Comparison of ENCODE assay signal across 8 cellular contexts in the genomic region with DNA sequence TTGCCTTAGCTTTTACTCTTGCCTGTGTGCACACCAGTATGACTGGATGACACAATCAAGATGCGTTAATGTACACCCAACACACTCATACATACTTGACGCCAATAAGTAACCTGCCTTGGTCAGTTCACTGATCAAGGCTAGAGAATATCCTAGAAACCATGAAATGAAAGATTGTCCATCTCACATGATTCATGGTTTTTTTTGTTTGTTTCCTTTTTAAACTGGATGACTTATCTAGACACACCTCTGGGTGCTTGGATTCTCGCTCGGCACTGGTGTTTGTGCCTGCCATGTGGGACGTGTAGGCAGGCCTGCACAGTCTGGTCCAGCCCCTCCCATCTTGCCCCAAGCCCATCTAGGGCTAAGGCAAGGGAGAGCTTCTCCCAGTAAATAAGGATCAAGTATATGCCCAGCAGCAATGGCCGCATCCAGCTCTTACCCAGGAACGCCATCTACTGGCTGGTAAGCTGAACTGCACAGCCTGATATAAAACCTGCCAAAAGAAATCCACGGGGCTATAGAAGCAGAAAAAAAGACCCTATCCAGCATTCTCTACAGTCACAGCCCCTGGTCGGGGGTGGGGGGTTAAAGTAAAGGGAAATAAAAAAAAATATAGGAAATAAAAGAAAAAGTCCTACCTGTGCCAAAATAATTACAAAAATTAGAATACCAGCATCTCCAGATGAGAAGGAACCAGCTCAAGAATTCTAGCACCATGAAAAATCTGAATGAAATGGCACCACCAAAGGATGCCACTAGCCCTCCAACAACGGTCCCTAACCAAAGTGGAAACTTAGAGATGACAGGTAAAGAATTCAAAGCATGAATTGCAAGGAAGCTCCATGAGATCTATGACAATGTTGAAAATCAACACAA.
DNase-seq lines count a peak whose midpoint lies in the region; ATAC-seq, FAIRE-seq and TF ChIP-seq lines count a peak whose summit lies in the region.

No MANE protein-coding gene starts in this region.

- DNase-seq in D341Med (ENCODE audit: low spot score) (peak; percentile 73), GM19239 (ENCODE audit: insufficient read length, low spot score) (peak; percentile 28), RCC 7860 (ENCODE audit: low spot score) (peak; percentile 40), dermis blood vessel endothelial cell (peak; percentile 66), OCI-M2 (lab: John Stamatoyannopoulos, UW; ENCODE audit: unreplicated experiment) (no peak)
- DNase-seq in natural killer cell treated with Interleukin-12 subunit alpha and Interleukin-12 subunit beta and Interleukin-15 and Interleukin-18, amount 100 ng/mL, for 72 hours (ENCODE audit: low spot score) = no peak

- TF ChIP-seq RAD21 in Ishikawa (IDR thresholded peaks at IDR 0.05; ENCODE audit: low read depth) = peak; percentile 74

- H3K4me3 Mint-ChIP-seq in natural killer cell treated with Interleukin-12 subunit alpha and Interleukin-12 subunit beta and Interleukin-15 and Interleukin-18, amount 100 ng/mL, for 72 hours = no peak overlapping the region

- no peak for TF ChIP-seq EP300 in Ishikawa (IDR thresholded peaks at IDR 0.05; ENCODE audit: borderline replicate concordance)

- no peaks in the 10 kb centered on the region for H3K4me1 Mint-ChIP-seq in natural killer cell treated with Interleukin-12 subunit alpha and Interleukin-12 subunit beta and Interleukin-15 and Interleukin-18, amount 100 ng/mL, for 72 hours (ENCODE audit: low read depth in 2 of 2)

- no peak for FAIRE-seq in GM19239 (lab: Jason Lieb, UNC)
- no peak for FAIRE-seq in RCC 7860 (lab: Jason Lieb, UNC)

- H3K27ac Mint-ChIP-seq in natural killer cell treated with Interleukin-12 subunit alpha and Interleukin-12 subunit beta and Interleukin-15 and Interleukin-18, amount 100 ng/mL, for 72 hours = no peak overlapping the region

- no peaks in the 10 kb centered on the region for H3K36me3 Mint-ChIP-seq in natural killer cell treated with Interleukin-12 subunit alpha and Interleukin-12 subunit beta and Interleukin-15 and Interleukin-18, amount 100 ng/mL, for 72 hours

- peaks cover 3% of the 10 kb centered on the region for H3K9me3 Mint-ChIP-seq in natural killer cell treated with Interleukin-12 subunit alpha and Interleukin-12 subunit beta and Interleukin-15 and Interleukin-18, amount 100 ng/mL, for 72 hours

- ATAC-seq in natural killer cell treated with Interleukin-12 subunit alpha and Interleukin-12 subunit beta and Interleukin-15 and Interleukin-18, amount 100 ng/mL, for 72 hours = peak; percentile 9 to 55
- no peak for ATAC-seq in HG03108 (IDR thresholded peaks at IDR 0.05; ENCODE audit: unreplicated experiment)

- peaks cover 15 to 39% of the 10 kb centered on the region in 2 donors for H3K27me3 Mint-ChIP-seq in natural killer cell treated with Interleukin-12 subunit alpha and Interleukin-12 subunit beta and Interleukin-15 and Interleukin-18, amount 100 ng/mL, for 72 hours

TF ChIP-seq in Ishikawa, 13 proteins besides CTCF, POLR2A, EP300 and RAD21:
- TF ChIP-seq YY1 (IDR thresholded peaks at IDR 0.05; ENCODE audit: low read depth) (peak; percentile 85), ZBTB7A (IDR thresholded peaks at IDR 0.05; ENCODE audit: low read depth) (no peak)

Comparison
In these comparisons a context has a peak if more than half of its experiments do, and no peak if none do; other contexts are left out.
1. DNase-seq: peak in D341Med (single experiment), GM19239 (single experiment), RCC 7860 (single experiment) and dermis blood vessel endothelial cell (single experiment); none in natural killer cell treated with Interleukin-12 subunit alpha and Interleukin-12 subunit beta and Interleukin-15 and Interleukin-18, amount 100 ng/mL, for 72 hours (single experiment) and OCI-M2 (single experiment).